Comparison of ENCODE assay signal across 1 cellular context in genomic region chr19:13825489-13826475, GRCh38.
TF ChIP-seq lines count a peak whose summit lies in the region.

No MANE protein-coding gene starts in this region.

TF ChIP-seq in A549, 52 proteins besides CTCF, POLR2A, EP300 and RAD21 (continued from another document):
- TF ChIP-seq EHF (CRISPR knock-in tag; IDR thresholded peaks at IDR 0.05) (no peak), CHD4 (IDR thresholded peaks at IDR 0.05; ENCODE audit: borderline replicate concordance) (no peak), FOXS1 (CRISPR knock-in tag; IDR thresholded peaks at IDR 0.05) (no peak)
